In the genomic region with DNA sequence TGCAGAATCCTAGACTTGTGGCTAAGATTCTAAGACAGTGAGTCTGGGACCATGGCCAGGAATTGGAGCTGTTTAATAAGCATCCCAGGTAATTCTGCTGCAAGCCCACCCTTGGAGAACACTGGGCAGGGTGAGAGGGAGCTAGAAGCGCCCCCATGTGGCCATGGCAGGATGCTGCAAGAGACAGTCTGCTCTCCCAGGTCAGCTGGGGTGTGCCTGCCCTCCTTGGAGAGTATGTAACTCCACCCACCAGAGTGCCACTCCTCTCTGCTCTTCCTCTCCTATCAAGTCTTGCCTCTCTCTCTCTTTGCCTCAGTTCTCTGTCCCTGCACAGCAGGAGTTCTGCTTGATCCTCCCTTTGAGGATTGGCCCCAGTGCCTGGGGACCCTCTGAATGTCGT, we compare ENCODE assay signal across 8 cellular contexts. TPM values are rescaled to one million over a fixed set of nuclear protein-coding genes. Genes with fewer than 3 reads are reported as not detected.
DNase-seq lines count a peak whose midpoint lies in the region; ATAC-seq, FAIRE-seq and TF ChIP-seq lines count a peak whose summit lies in the region.

No MANE protein-coding gene starts in this region.

- H3K4me2 ChIP-seq in PC-9 = no peak overlapping the region

- no peak overlapping the region for H2AFZ ChIP-seq in PC-9

- no TSS peak for BruUV-seq in A673 (replicated peaks; lab: Mats Ljungman, UMichigan)
- no TSS peak for BruUV-seq in PC-9 (replicated peaks; lab: Mats Ljungman, UMichigan)

- H3K4me3 ChIP-seq in A673 (ENCODE audit: low read depth, low read length, poor library complexity, severe bottlenecking) = no peak overlapping the region
- no peak overlapping the region for H3K4me3 ChIP-seq in PC-9
- no peak overlapping the region for H3K4me3 ChIP-seq in left ventricle myocardium inferior

- TF ChIP-seq CTCF in A673 (conservative IDR thresholded peaks at IDR 0.05; ENCODE audit: low read depth, low read length) (peak; percentile 77), PC-9 (conservative IDR thresholded peaks at IDR 0.05) (peak; percentile 68), left ventricle myocardium inferior (IDR thresholded peaks at IDR 0.05; ENCODE audit: borderline replicate concordance) (peak; percentile 71)

- no peaks in the 10 kb centered on the region for H3K79me2 ChIP-seq in PC-9 (ENCODE audit: low read depth)

- no peaks in the 10 kb centered on the region for H3K4me1 Mint-ChIP-seq in activated T-helper 1 cell treated with anti-CD3 and anti-CD28 coated beads, Interleukin-12 subunit alpha, Interleukin-12 subunit beta, Interleukin-2, Interleukin-4 antibody, amounts not matched to agents 30 ng/mL and 10 ng/mL and 1 ng/mL, durations not matched to agents 14 hours and 24 hours and 36 hours (ENCODE audit: low read depth)

- H3K9me3 Mint-ChIP-seq in activated T-helper 1 cell treated with anti-CD3 and anti-CD28 coated beads, Interleukin-12 subunit alpha, Interleukin-12 subunit beta, Interleukin-2, Interleukin-4 antibody, amounts not matched to agents 30 ng/mL and 10 ng/mL and 1 ng/mL, durations not matched to agents 14 hours and 24 hours and 36 hours = no peaks in the 10 kb centered on the region

- no peaks in the 10 kb centered on the region for H3K9me3 ChIP-seq in A673 (ENCODE audit: low read depth, low read length, poor library complexity, severe bottlenecking)
- H3K9me3 ChIP-seq in PC-9 (ENCODE audit: insufficient read depth, low read depth) = no peaks in the 10 kb centered on the region
- peaks cover 10% of the 10 kb centered on the region for H3K9me3 ChIP-seq in left ventricle myocardium inferior (replicated peaks)

- CTCF ChIA-PET in A673 (lab: Charles Lee) (interaction anchor here (0.5 kb wide), 1 partner anchor 33 kb away, joined by 5 read pairs; no protein-coding TSS in a partner anchor), PC-9 (lab: Charles Lee) (interaction anchor here (0.6 to 1.4 kb wide), 6 partner anchors 15 to 90 kb away, joined by 3 to 5 read pairs (median 4); no protein-coding TSS in a partner anchor)

- no peak overlapping the region for H3K4me3 Mint-ChIP-seq in activated T-helper 1 cell treated with anti-CD3 and anti-CD28 coated beads, Interleukin-12 subunit alpha, Interleukin-12 subunit beta, Interleukin-2, Interleukin-4 antibody, amounts not matched to agents 30 ng/mL and 10 ng/mL and 1 ng/mL, durations not matched to agents 14 hours and 24 hours and 36 hours

- DNase-seq in A673 (ENCODE audit: low spot score) = peak; percentile 51
- DNase-seq in GM19239 (ENCODE audit: insufficient read length, low spot score) = peak; percentile 46
- DNase-seq in PC-9 = peak in 1 of 2 experiments; percentile 33
- no peak for DNase-seq in left ventricle myocardium inferior
- no peak for DNase-seq in hippocampal formation (lab: John Stamatoyannopoulos, UW)
- no peak for DNase-seq in activated T-helper 1 cell treated with anti-CD3 and anti-CD28 coated beads, Interleukin-12 subunit alpha, Interleukin-12 subunit beta, Interleukin-2, Interleukin-4 antibody, amounts not matched to agents 30 ng/mL and 10 ng/mL and 1 ng/mL, durations not matched to agents 14 hours and 24 hours and 36 hours (ENCODE audit: low spot score)

- H4K20me1 ChIP-seq in PC-9 (ENCODE audit: insufficient read depth) = no peaks in the 10 kb centered on the region

- H3K4me1 ChIP-seq in A673 (ENCODE audit: insufficient read depth, low read length, poor library complexity, severe bottlenecking) (no peaks in the 10 kb centered on the region), PC-9 (replicated peaks; ENCODE audit: insufficient read depth) (peaks cover 16% of the 10 kb centered on the region), left ventricle myocardium inferior (peaks cover 5% of the 10 kb centered on the region)

- ATAC-seq in HG02840 (IDR thresholded peaks at IDR 0.05; ENCODE audit: low FRiP score, unreplicated experiment) (no peak), GM19023 (IDR thresholded peaks at IDR 0.05; ENCODE audit: unreplicated experiment) (no peak)

- H3K27ac ChIP-seq in A673 (ENCODE audit: low read depth, low read length, poor library complexity, severe bottlenecking) = no peak overlapping the region
- H3K27ac ChIP-seq in PC-9 = no peak overlapping the region
- H3K27ac ChIP-seq in left ventricle myocardium inferior (replicated peaks) = no peak overlapping the region

- H3F3A ChIP-seq in PC-9 (ENCODE audit: insufficient read depth, low read depth) = peaks cover 11% of the 10 kb centered on the region; the same call in 1 of the 2 replicates

- no peak for FAIRE-seq in GM19239 (lab: Jason Lieb, UNC)

- H3K36me3 ChIP-seq in A673 (ENCODE audit: insufficient read depth, low read length, poor library complexity, severe bottlenecking) (no peaks in the 10 kb centered on the region), PC-9 (ENCODE audit: low read depth) (no peaks in the 10 kb centered on the region), left ventricle myocardium inferior (no peaks in the 10 kb centered on the region)

- no peaks in the 10 kb centered on the region for H3K9me2 ChIP-seq in PC-9 (ENCODE audit: insufficient read depth)

- no peaks in the 10 kb centered on the region for H3K36me3 Mint-ChIP-seq in activated T-helper 1 cell treated with anti-CD3 and anti-CD28 coated beads, Interleukin-12 subunit alpha, Interleukin-12 subunit beta, Interleukin-2, Interleukin-4 antibody, amounts not matched to agents 30 ng/mL and 10 ng/mL and 1 ng/mL, durations not matched to agents 14 hours and 24 hours and 36 hours (ENCODE audit: low read depth)

- intact Hi-C loops in A673 (cut with micrococcal nuclease; ENCODE audit: unreplicated experiment) (loop anchor here (10.0 kb wide), 1 partner anchor 165 kb away; no protein-coding TSS in a partner anchor), PC-9 (cut with micrococcal nuclease; ENCODE audit: unreplicated experiment) (no loop called here), left ventricle myocardium inferior (cut with micrococcal nuclease) (no loop called here)
- intact Hi-C loops in activated T-helper 1 cell treated with anti-CD3 and anti-CD28 coated beads, Interleukin-12 subunit alpha, Interleukin-12 subunit beta, Interleukin-2, Interleukin-4 antibody, amounts not matched to agents 30 ng/mL and 10 ng/mL and 1 ng/mL, durations not matched to agents 14 hours and 24 hours and 36 hours (cut with micrococcal nuclease) = no loop called here

- H3K27me3 ChIP-seq in A673 (replicated peaks; ENCODE audit: insufficient read depth, low read depth, low read length, poor library complexity) (peaks cover 24% of the 10 kb centered on the region), PC-9 (ENCODE audit: insufficient read depth, low read depth) (no peaks in the 10 kb centered on the region), left ventricle myocardium inferior (ENCODE audit: low read depth) (peaks cover 12% of the 10 kb centered on the region)

- POLR2A ChIA-PET in A673 (lab: Charles Lee; ENCODE audit: low non-redundant PET) = no interaction called here
- POLR2A ChIA-PET in PC-9 (lab: Charles Lee; ENCODE audit: unreplicated experiment) = no interaction called here

- H3K27ac Mint-ChIP-seq in activated T-helper 1 cell treated with anti-CD3 and anti-CD28 coated beads, Interleukin-12 subunit alpha, Interleukin-12 subunit beta, Interleukin-2, Interleukin-4 antibody, amounts not matched to agents 30 ng/mL and 10 ng/mL and 1 ng/mL, durations not matched to agents 14 hours and 24 hours and 36 hours = no peak overlapping the region

- H3K27me3 Mint-ChIP-seq in activated T-helper 1 cell treated with anti-CD3 and anti-CD28 coated beads, Interleukin-12 subunit alpha, Interleukin-12 subunit beta, Interleukin-2, Interleukin-4 antibody, amounts not matched to agents 30 ng/mL and 10 ng/mL and 1 ng/mL, durations not matched to agents 14 hours and 24 hours and 36 hours (ENCODE audit: insufficient read depth) = no peaks in the 10 kb centered on the region

RNA-seq across cellular contexts. Expression of gene RCVRN, which starts 14.9 kb away (rescaled TPM):
- total RNA-seq in A673 (2021) = not detected in 2 replicates
- total RNA-seq in PC-9 (2021) = not detected in 2 replicates
- total RNA-seq in left ventricle myocardium inferior = 0.47 TPM
- total RNA-seq in activated T-helper 1 cell treated with anti-CD3 and anti-CD28 coated beads, Interleukin-12 subunit alpha, Interleukin-12 subunit beta, Interleukin-2, Interleukin-4 antibody, amounts not matched to agents 30 ng/mL and 10 ng/mL and 1 ng/mL, durations not matched to agents 14 hours and 24 hours and 36 hours = not detected in 2 replicates

Comparison
In these comparisons a context has a peak if more than half of its experiments do, and no peak if none do; other contexts are left out.
1. DNase-seq: peak in A673 (single experiment) and GM19239 (single experiment); none in left ventricle myocardium inferior (single experiment), hippocampal formation (0 of 2) and activated T-helper 1 cell treated with anti-CD3 and anti-CD28 coated beads, Interleukin-12 subunit alpha, Interleukin-12 subunit beta, Interleukin-2, Interleukin-4 antibody, amounts not matched to agents 30 ng/mL and 10 ng/mL and 1 ng/mL, durations not matched to agents 14 hours and 24 hours and 36 hours (single experiment).
2. Peak in every context shown above with its lines, with median percentiles within 50 percentile points of each other: CTCF ChIP-seq.